13 cellular contexts compared by ENCODE assay signal in genomic region chr11:309979-310572, GRCh38. TPM values are rescaled to one million over a fixed set of nuclear protein-coding genes. Genes with fewer than 3 reads are reported as not detected.
DNase-seq lines count a peak whose midpoint lies in the region; ATAC-seq, FAIRE-seq and TF ChIP-seq lines count a peak whose summit lies in the region.
"Not testable (repeated sequence)": the region's sequence is repeated elsewhere in the genome, so short reads cannot be mapped to it uniquely, and the experiment has no call there.
"Had no signal": no experiment of that assay in that cellular context is flagged by ENCODE, and none has a peak within 500 bp of the region (broad histone marks: within the 10 kb centered on the region; RNA-seq: fewer than 3 reads in every experiment).

No MANE protein-coding gene starts in this region.

- intact Hi-C loops in CD4-positive, alpha-beta T cell (cut with DNase I, micrococcal nuclease), result loop anchor here (5.0 to 10.0 kb wide), 4 partner anchors 43 to 205 kb away; partner anchors contain the start of genes BET1L (in 1 of the 2) and RIC8A (in 1 of the 2)
- intact Hi-C loops in activated CD4-positive, alpha-beta memory T cell treated with anti-CD3 and anti-CD28 coated beads for 36 hours (cut with micrococcal nuclease), result loop anchor here (2.0 to 5.0 kb wide), 3 partner anchors 23 to 137 kb away; no protein-coding TSS in a partner anchor
- intact Hi-C loops in HepG2 (cut with micrococcal nuclease; ENCODE audit: unreplicated experiment), result loop anchor here (5.0 kb wide), 1 partner anchor 47 kb away; no protein-coding TSS in a partner anchor

- not testable (repeated sequence) for ATAC-seq in CD4-positive, alpha-beta T cell (ENCODE audit: poor library complexity)
- peak; percentile 22 for ATAC-seq in HepG2

- peak overlapping the region; percentile 96 for H3K27ac Mint-ChIP-seq in CD4-positive, alpha-beta T cell
- H3K27ac Mint-ChIP-seq in IgD-negative memory B cell (peak overlapping the region; percentile 77 to 99 (median 96)), brain (peak overlapping the region in 3 of 5 experiments; percentile 73 to 89 (median 83))
- peak overlapping the region; percentile 98 for H3K27ac Mint-ChIP-seq in activated CD4-positive, alpha-beta memory T cell treated with anti-CD3 and anti-CD28 coated beads for 36 hours

- H3K4me3 Mint-ChIP-seq in CD4-positive, alpha-beta T cell, result peak overlapping the region; percentile 93
- H3K4me3 Mint-ChIP-seq in IgD-negative memory B cell, result peak overlapping the region; percentile 90 to 97 (median 96)
- H3K4me3 Mint-ChIP-seq in activated CD4-positive, alpha-beta memory T cell treated with anti-CD3 and anti-CD28 coated beads for 36 hours, result peak overlapping the region; percentile 96
- peak overlapping the region; percentile 79 to 91 (median 82) for H3K4me3 Mint-ChIP-seq in brain

- POLR2A ChIA-PET in CD4-positive, alpha-beta T cell (lab: Charles Lee), result interaction anchor here (0.9 to 1.9 kb wide), 9 partner anchors 9 to 103 kb away, joined by 3 to 12 read pairs (median 4); partner anchors contain the start of genes BET1L, PGGHG, PSMD13 and RIC8A
- POLR2A ChIA-PET in activated CD4-positive, alpha-beta memory T cell treated with anti-CD3 and anti-CD28 coated beads for 36 hours (lab: Charles Lee), result interaction anchor here (1.3 kb wide), 1 partner anchor 45 kb away, joined by 5 read pairs; no protein-coding TSS in a partner anchor
- POLR2A ChIA-PET in HepG2 (lab: Yijun Ruan, JAX), result interaction anchor here (1.0 to 1.9 kb wide), 6 partner anchors 8 to 103 kb away, joined by 3 to 9 read pairs (median 3); partner anchors contain the start of genes BET1L and RIC8A

- H3K9me3 ChIP-seq in CD4-positive, alpha-beta T cell (ENCODE audit: control insufficient read depth, low read length); HepG2 (ENCODE audit: low read length); osteoblast (ENCODE audit: low read depth, low read length); suprapubic skin: not testable (repeated sequence)

- in situ Hi-C loops in HepG2 (cut with HindIII; ENCODE audit: extremely low pct_ligation_motif_present, low pct_unique_long_range_greater_than_20kb), result not testable (repeated sequence)

- CTCF ChIA-PET in CD4-positive, alpha-beta T cell (lab: Charles Lee), result interaction anchor here (1.5 kb wide), 2 partner anchors 45 to 59 kb away, joined by 6 to 7 read pairs; no protein-coding TSS in a partner anchor
- CTCF ChIA-PET in activated CD4-positive, alpha-beta memory T cell treated with anti-CD3 and anti-CD28 coated beads for 36 hours (lab: Charles Lee), result interaction anchor here (1.1 to 2.0 kb wide), 5 partner anchors 9 to 61 kb away, joined by 3 to 7 read pairs (median 4); no protein-coding TSS in a partner anchor
- CTCF ChIA-PET in HepG2 (lab: Yijun Ruan, JAX; ENCODE audit: low intra/inter-chr PET ratio, low total read pairs), result not testable (repeated sequence)

- not testable (repeated sequence) for TF ChIP-seq CTCF in CD4-positive, alpha-beta T cell (IDR thresholded peaks at IDR 0.05); brain (conservative IDR thresholded peaks at IDR 0.05); fibroblast of mammary gland (conservative IDR thresholded peaks at IDR 0.05; ENCODE audit: control insufficient read depth, insufficient read depth, low read depth, low read length); HepG2 (CRISPR knock-in tag; IDR thresholded peaks at IDR 0.05); osteoblast (IDR thresholded peaks at IDR 0.05; ENCODE audit: extremely low read depth, low read depth, low read length); suprapubic skin (IDR thresholded peaks at IDR 0.05)

- not testable (repeated sequence) for BruUV-seq in HepG2 (replicated peaks; lab: Mats Ljungman, UMichigan)

- not testable (repeated sequence) for H3K36me3 ChIP-seq in HepG2 (replicated peaks in 1 of 2; ENCODE audit: control insufficient read depth in 1 of 2, insufficient read depth in 2 of 2, low read length in 2 of 2); osteoblast (ENCODE audit: insufficient read depth, low read length); suprapubic skin

- not testable (repeated sequence) for TF ChIP-seq EP300 in HepG2 (IDR thresholded peaks at IDR 0.05; ENCODE audit: low read depth in 2 of 2, low read length in 2 of 2); HepG2 (CRISPR knock-in tag; IDR thresholded peaks at IDR 0.05; ENCODE audit: borderline replicate concordance); suprapubic skin (IDR thresholded peaks at IDR 0.05)

- H3K27me3 Mint-ChIP-seq in CD4-positive, alpha-beta T cell; IgD-negative memory B cell; activated CD4-positive, alpha-beta memory T cell treated with anti-CD3 and anti-CD28 coated beads for 36 hours: not testable (repeated sequence)
- peaks cover 30% of the 10 kb centered on the region for H3K27me3 Mint-ChIP-seq in brain

- H3K9me3 Mint-ChIP-seq in CD4-positive, alpha-beta T cell; IgD-negative memory B cell; activated CD4-positive, alpha-beta memory T cell treated with anti-CD3 and anti-CD28 coated beads for 36 hours; brain: not testable (repeated sequence)

- H2AFZ ChIP-seq in HepG2 (ENCODE audit: low read length); osteoblast (ENCODE audit: low read length): not testable (repeated sequence)

- H3K4me3 ChIP-seq in fibroblast of mammary gland (ENCODE audit: control insufficient read depth, low read depth, low read length), result peak overlapping the region; percentile 71
- H3K4me3 ChIP-seq in HepG2 (replicated peaks in 1 of 3; ENCODE audit: insufficient read depth in 1 of 3, low read depth in 2 of 3, low read length in 3 of 3), result peak overlapping the region in 2 of 3 experiments; percentile 43 to 69; a peak in 4 of 6 replicates
- H3K4me3 ChIP-seq in osteoblast (ENCODE audit: insufficient read depth, low read length), result peak overlapping the region; percentile 83
- H3K4me3 ChIP-seq in suprapubic skin, result peak overlapping the region; percentile 53

- peak overlapping the region; percentile 42; the same call in 1 of the 2 replicates for H3K9ac ChIP-seq in HepG2 (ENCODE audit: insufficient read depth, low read depth, low read length)

- H3K27me3 ChIP-seq in CD4-positive, alpha-beta T cell (ENCODE audit: control insufficient read depth, insufficient read depth, low read length); HepG2 (ENCODE audit: control insufficient read depth in 1 of 2, insufficient read depth in 2 of 2, low read length in 2 of 2); osteoblast (ENCODE audit: insufficient read depth, low read length); suprapubic skin: not testable (repeated sequence)

- TF ChIP-seq POLR2A in HepG2 (IDR thresholded peaks at IDR 0.05; ENCODE audit: insufficient read depth in 1 of 2, low read depth in 2 of 2, low read length in 2 of 2); suprapubic skin (IDR thresholded peaks at IDR 0.05): not testable (repeated sequence)

- peaks cover 61% of the 10 kb centered on the region for H3K4me1 Mint-ChIP-seq in CD4-positive, alpha-beta T cell (ENCODE audit: low read depth)
- H3K4me1 Mint-ChIP-seq in IgD-negative memory B cell (peaks cover 37 to 40% (median 39%) of the 10 kb centered on the region in 3 donors), brain (peaks cover 61% of the 10 kb centered on the region)
- peaks cover 40% of the 10 kb centered on the region for H3K4me1 Mint-ChIP-seq in activated CD4-positive, alpha-beta memory T cell treated with anti-CD3 and anti-CD28 coated beads for 36 hours (ENCODE audit: low read depth)

- WGBS in HepG2 (ENCODE audit: low lambda C conversion rate), result 30% methylated on average over 2 of the region's 18 CpGs
- 0% methylated on average over 2 of the region's 18 CpGs for WGBS in suprapubic skin

- peak overlapping the region; percentile 79 for H3K27ac ChIP-seq in CD4-positive, alpha-beta T cell (ENCODE audit: low read depth, low read length)
- not testable (repeated sequence) for H3K27ac ChIP-seq in HepG2 (ENCODE audit: extremely low read length, insufficient read depth, low read length)
- H3K27ac ChIP-seq in osteoblast (ENCODE audit: low read depth, low read length), result peak overlapping the region; percentile 28
- peak overlapping the region; percentile 87 for H3K27ac ChIP-seq in suprapubic skin

- H3K36me3 Mint-ChIP-seq in CD4-positive, alpha-beta T cell (ENCODE audit: low read depth), result peaks cover 48% of the 10 kb centered on the region
- not testable (repeated sequence) for H3K36me3 Mint-ChIP-seq in IgD-negative memory B cell, brain
- peaks cover 38% of the 10 kb centered on the region for H3K36me3 Mint-ChIP-seq in activated CD4-positive, alpha-beta memory T cell treated with anti-CD3 and anti-CD28 coated beads for 36 hours

- H3K79me2 ChIP-seq in HepG2 (ENCODE audit: insufficient read depth, low read length), result not testable (repeated sequence)
- H3K79me2 ChIP-seq in osteoblast (ENCODE audit: insufficient read depth, low read length), result peaks cover 19% of the 10 kb centered on the region

- H3K4me2 ChIP-seq in HepG2 (ENCODE audit: low read depth, low read length) (peak overlapping the region; percentile 83), osteoblast (ENCODE audit: insufficient read depth, low read length) (peak overlapping the region; percentile 94)

- H4K20me1 ChIP-seq in HepG2 (ENCODE audit: insufficient read depth, low read length); osteoblast (ENCODE audit: insufficient read depth, low read length): not testable (repeated sequence)

- H3K4me1 ChIP-seq in HepG2 (ENCODE audit: insufficient read depth, low read length), result peaks cover 75% of the 10 kb centered on the region
- peaks cover 31% of the 10 kb centered on the region for H3K4me1 ChIP-seq in osteoblast (ENCODE audit: insufficient read depth, low read length)
- peaks cover 59% of the 10 kb centered on the region for H3K4me1 ChIP-seq in suprapubic skin

- not testable (repeated sequence) for DNase-seq in CD4-positive, alpha-beta T cell; activated CD4-positive, alpha-beta memory T cell treated with anti-CD3 and anti-CD28 coated beads for 36 hours; fibroblast of mammary gland (ENCODE audit: low read depth); HepG2 (ENCODE audit: low spot score); suprapubic skin (ENCODE audit: low spot score in 2 of 2)
- DNase-seq in osteoblast (ENCODE audit: insufficient read length, low spot score, missing footprints), result peak; percentile 70

- FAIRE-seq in HepG2 (lab: Jason Lieb, UNC), result peak; percentile 67

- TF ChIP-seq RAD21 in HepG2 (CRISPR knock-in tag; IDR thresholded peaks at IDR 0.05), result not testable (repeated sequence)

RNA-seq across cellular contexts. Expression of gene IFITM2, which starts 2.5 kb away (rescaled TPM):
- 100 to 1,000 TPM; 364 to 383 TPM for total RNA-seq in CD4-positive, alpha-beta T cell
- 1,305 TPM for polyA plus RNA-seq in IgD-negative memory B cell
- 100 to 1,000 TPM; 525 to 561 TPM for total RNA-seq in activated CD4-positive, alpha-beta memory T cell treated with anti-CD3 and anti-CD28 coated beads for 36 hours
- polyA plus RNA-seq in brain (ENCODE audit: insufficient read depth, low read depth, low replicate concordance), result 126 TPM
- total RNA-seq in HepG2 (2016; rRNA removed; fragmentation: Illumina TruSeq; extraction: Trizol), result 10.4 and 13.8 TPM in 2 replicates
- total RNA-seq in HepG2 (2016; cell fraction: cytosol; rRNA removed; fragmentation: Illumina TruSeq; extraction: Trizol; ENCODE audit: low read depth), result 4.6 and 5.5 TPM in 2 replicates
- total RNA-seq in HepG2 (2016; cell fraction: insoluble cytoplasmic fraction; rRNA removed; fragmentation: Illumina TruSeq; extraction: Trizol), result 11.6 and 12.1 TPM in 2 replicates
- 5.2 and 7.6 TPM in 2 replicates for total RNA-seq in HepG2 (2016; cell fraction: membrane; rRNA removed; fragmentation: Illumina TruSeq; extraction: Trizol)
- 6.0 and 9.0 TPM in 2 replicates for total RNA-seq in HepG2 (2016; cell fraction: nucleus; rRNA removed; fragmentation: Illumina TruSeq; extraction: Trizol)
- polyA plus RNA-seq in HepG2 (2011; rRNA removed), result 267 and 289 TPM in 2 replicates
- 371 and 454 TPM in 2 replicates for polyA plus RNA-seq in HepG2 (2011; cell fraction: cytosol; rRNA removed)
- 88.0 and 115 TPM in 2 replicates for polyA plus RNA-seq in HepG2 (2011; cell fraction: nucleus; rRNA removed)
- 111 and 258 TPM in 2 replicates for polyA plus RNA-seq in HepG2 (2012)
- polyA plus RNA-seq in HepG2 (2016; cell fraction: cytosol; fragmentation: Illumina TruSeq; extraction: Trizol; ENCODE audit: low read depth), result 23.4 and 27.5 TPM in 2 replicates
- polyA plus RNA-seq in HepG2 (2016; cell fraction: insoluble cytoplasmic fraction; fragmentation: Illumina TruSeq; extraction: Trizol; ENCODE audit: low read depth), result 52.2 and 56.6 TPM in 2 replicates
- polyA plus RNA-seq in HepG2 (2016; cell fraction: membrane; fragmentation: Illumina TruSeq; extraction: Trizol; ENCODE audit: low read depth), result 26.5 and 30.4 TPM in 2 replicates
- polyA plus RNA-seq in HepG2 (2016; cell fraction: nucleus; fragmentation: Illumina TruSeq; extraction: Trizol; ENCODE audit: insufficient read depth, low read depth), result 46.2 and 58.7 TPM in 2 replicates
- polyA minus RNA-seq in HepG2 (2011; rRNA and poly(A)+ RNA removed; ENCODE audit: low replicate concordance), result 409 and 521 TPM in 2 replicates
- 52.0 and 52.6 TPM in 2 replicates for polyA minus RNA-seq in HepG2 (2011; cell fraction: cytosol; rRNA and poly(A)+ RNA removed)
- 21.9 and 27.4 TPM in 2 replicates for polyA minus RNA-seq in HepG2 (2011; cell fraction: nucleus; rRNA and poly(A)+ RNA removed)
- 54.5 and 105 TPM in 2 replicates for total RNA-seq in osteoblast
- 10 to 100 TPM; 25.6 to 84.1 (median 45.1) TPM for total RNA-seq in suprapubic skin
- polyA plus RNA-seq: neural cell had no signal

RNA-seq across cellular contexts. Expression of gene IFITM1, which starts 3.8 kb away (rescaled TPM):
- total RNA-seq in CD4-positive, alpha-beta T cell, result 100 to 1,000 TPM; 286 to 306 TPM
- polyA plus RNA-seq in IgD-negative memory B cell (233 TPM), brain (ENCODE audit: insufficient read depth, low read depth, low replicate concordance) (147 TPM), HepG2 (2011; rRNA removed) (11.1 and 18.7 TPM in 2 replicates)
- total RNA-seq in activated CD4-positive, alpha-beta memory T cell treated with anti-CD3 and anti-CD28 coated beads for 36 hours, result 100 to 1,000 TPM; 195 to 200 TPM
- total RNA-seq in HepG2 (2016; rRNA removed; fragmentation: Illumina TruSeq; extraction: Trizol) (0.38 TPM in 1 of 2 replicates, not detected in the other), osteoblast (48.6 and 64.4 TPM in 2 replicates), suprapubic skin (100 to 1,000 TPM in 1 of 4 donors, 10 to 100 TPM in 3; 50.7 to 128 (median 67.6) TPM)
- total RNA-seq in HepG2 (2016; cell fraction: cytosol; rRNA removed; fragmentation: Illumina TruSeq; extraction: Trizol; ENCODE audit: low read depth), result not detected in 2 replicates
- 0.24 TPM in 1 of 2 replicates, not detected in the other for total RNA-seq in HepG2 (2016; cell fraction: insoluble cytoplasmic fraction; rRNA removed; fragmentation: Illumina TruSeq; extraction: Trizol)
- total RNA-seq in HepG2 (2016; cell fraction: membrane; rRNA removed; fragmentation: Illumina TruSeq; extraction: Trizol), result 0.34 TPM in 1 of 2 replicates, not detected in the other
- total RNA-seq in HepG2 (2016; cell fraction: nucleus; rRNA removed; fragmentation: Illumina TruSeq; extraction: Trizol), result not detected in 2 replicates
- 15.6 and 17.2 TPM in 2 replicates for polyA plus RNA-seq in HepG2 (2011; cell fraction: cytosol; rRNA removed)
- polyA plus RNA-seq in HepG2 (2011; cell fraction: nucleus; rRNA removed), result 4.5 and 6.7 TPM in 2 replicates
- 5.0 and 18.1 TPM in 2 replicates for polyA plus RNA-seq in HepG2 (2012)
- polyA plus RNA-seq in HepG2 (2016; cell fraction: cytosol; fragmentation: Illumina TruSeq; extraction: Trizol; ENCODE audit: low read depth), result 0.40 and 0.62 TPM in 2 replicates
- polyA plus RNA-seq in HepG2 (2016; cell fraction: insoluble cytoplasmic fraction; fragmentation: Illumina TruSeq; extraction: Trizol; ENCODE audit: low read depth), result not detected in 2 replicates
- polyA plus RNA-seq in HepG2 (2016; cell fraction: membrane; fragmentation: Illumina TruSeq; extraction: Trizol; ENCODE audit: low read depth), result 0.41 TPM in 1 of 2 replicates, not detected in the other
- 0.85 and 1.3 TPM in 2 replicates for polyA plus RNA-seq in HepG2 (2016; cell fraction: nucleus; fragmentation: Illumina TruSeq; extraction: Trizol; ENCODE audit: insufficient read depth, low read depth)
- 15.4 and 536 TPM in 2 replicates for polyA minus RNA-seq in HepG2 (2011; rRNA and poly(A)+ RNA removed; ENCODE audit: low replicate concordance)
- 4.5 and 5.8 TPM in 2 replicates for polyA minus RNA-seq in HepG2 (2011; cell fraction: cytosol; rRNA and poly(A)+ RNA removed)
- 1.5 and 2.7 TPM in 2 replicates for polyA minus RNA-seq in HepG2 (2011; cell fraction: nucleus; rRNA and poly(A)+ RNA removed)

RNA-seq across cellular contexts. Expression of gene IFITM3, which starts 10.6 kb away (rescaled TPM):
- 10 to 100 TPM; 15.9 to 20.1 TPM for total RNA-seq in CD4-positive, alpha-beta T cell
- polyA plus RNA-seq in IgD-negative memory B cell, result 1.4 TPM
- 10 to 100 TPM; 25.6 TPM for total RNA-seq in activated CD4-positive, alpha-beta memory T cell treated with anti-CD3 and anti-CD28 coated beads for 36 hours
- polyA plus RNA-seq in brain (ENCODE audit: insufficient read depth, low read depth, low replicate concordance), result 304 TPM
- 30.0 and 52.6 TPM in 2 replicates for total RNA-seq in HepG2 (2016; rRNA removed; fragmentation: Illumina TruSeq; extraction: Trizol)
- total RNA-seq in HepG2 (2016; cell fraction: cytosol; rRNA removed; fragmentation: Illumina TruSeq; extraction: Trizol; ENCODE audit: low read depth), result 16.1 and 19.2 TPM in 2 replicates
- 27.9 and 45.1 TPM in 2 replicates for total RNA-seq in HepG2 (2016; cell fraction: insoluble cytoplasmic fraction; rRNA removed; fragmentation: Illumina TruSeq; extraction: Trizol)
- 15.2 and 16.4 TPM in 2 replicates for total RNA-seq in HepG2 (2016; cell fraction: membrane; rRNA removed; fragmentation: Illumina TruSeq; extraction: Trizol)
- 36.7 and 42.1 TPM in 2 replicates for total RNA-seq in HepG2 (2016; cell fraction: nucleus; rRNA removed; fragmentation: Illumina TruSeq; extraction: Trizol)
- polyA plus RNA-seq in HepG2 (2011; rRNA removed), result 163 and 182 TPM in 2 replicates
- 316 and 459 TPM in 2 replicates for polyA plus RNA-seq in HepG2 (2011; cell fraction: cytosol; rRNA removed)
- polyA plus RNA-seq in HepG2 (2011; cell fraction: nucleus; rRNA removed), result 94.3 and 120 TPM in 2 replicates
- 183 and 441 TPM in 2 replicates for polyA plus RNA-seq in HepG2 (2012)
- polyA plus RNA-seq in HepG2 (2016; cell fraction: cytosol; fragmentation: Illumina TruSeq; extraction: Trizol; ENCODE audit: low read depth), result 87.8 and 96.5 TPM in 2 replicates
- 109 and 136 TPM in 2 replicates for polyA plus RNA-seq in HepG2 (2016; cell fraction: insoluble cytoplasmic fraction; fragmentation: Illumina TruSeq; extraction: Trizol; ENCODE audit: low read depth)
- 64.1 and 65.9 TPM in 2 replicates for polyA plus RNA-seq in HepG2 (2016; cell fraction: membrane; fragmentation: Illumina TruSeq; extraction: Trizol; ENCODE audit: low read depth)
- 219 and 229 TPM in 2 replicates for polyA plus RNA-seq in HepG2 (2016; cell fraction: nucleus; fragmentation: Illumina TruSeq; extraction: Trizol; ENCODE audit: insufficient read depth, low read depth)
- polyA minus RNA-seq in HepG2 (2011; rRNA and poly(A)+ RNA removed; ENCODE audit: low replicate concordance), result 405 and 668 TPM in 2 replicates
- 180 and 184 TPM in 2 replicates for polyA minus RNA-seq in HepG2 (2011; cell fraction: cytosol; rRNA and poly(A)+ RNA removed)
- 31.3 and 46.7 TPM in 2 replicates for polyA minus RNA-seq in HepG2 (2011; cell fraction: nucleus; rRNA and poly(A)+ RNA removed)
- total RNA-seq in osteoblast, result 98.4 and 116 TPM in 2 replicates
- total RNA-seq in suprapubic skin, result 100 to 1,000 TPM in 2 of 4 donors, 10 to 100 TPM in 2; 69.6 to 160 (median 110) TPM
- polyA plus RNA-seq: neural cell had no signal

RNA-seq across cellular contexts. Expression of gene IFITM5, which starts 10.8 kb away (rescaled TPM):
- total RNA-seq in CD4-positive, alpha-beta T cell, result not detected
- polyA plus RNA-seq in IgD-negative memory B cell (not detected), brain (ENCODE audit: insufficient read depth, low read depth, low replicate concordance) (not detected), HepG2 (2011; rRNA removed) (not detected in 2 replicates)
- total RNA-seq in activated CD4-positive, alpha-beta memory T cell treated with anti-CD3 and anti-CD28 coated beads for 36 hours, result not detected
- total RNA-seq in HepG2 (2016; rRNA removed; fragmentation: Illumina TruSeq; extraction: Trizol) (not detected in 2 replicates), osteoblast (not detected in 2 replicates), suprapubic skin (not detected)
- total RNA-seq in HepG2 (2016; cell fraction: cytosol; rRNA removed; fragmentation: Illumina TruSeq; extraction: Trizol; ENCODE audit: low read depth), result not detected in 2 replicates
- total RNA-seq in HepG2 (2016; cell fraction: insoluble cytoplasmic fraction; rRNA removed; fragmentation: Illumina TruSeq; extraction: Trizol), result not detected in 2 replicates
- total RNA-seq in HepG2 (2016; cell fraction: membrane; rRNA removed; fragmentation: Illumina TruSeq; extraction: Trizol), result not detected in 2 replicates
- not detected in 2 replicates for total RNA-seq in HepG2 (2016; cell fraction: nucleus; rRNA removed; fragmentation: Illumina TruSeq; extraction: Trizol)
- polyA plus RNA-seq in HepG2 (2011; cell fraction: cytosol; rRNA removed), result not detected in 2 replicates
- not detected in 2 replicates for polyA plus RNA-seq in HepG2 (2011; cell fraction: nucleus; rRNA removed)
- polyA plus RNA-seq in HepG2 (2012), result not detected in 2 replicates
- polyA plus RNA-seq in HepG2 (2016; cell fraction: cytosol; fragmentation: Illumina TruSeq; extraction: Trizol; ENCODE audit: low read depth), result not detected in 2 replicates
- not detected in 2 replicates for polyA plus RNA-seq in HepG2 (2016; cell fraction: insoluble cytoplasmic fraction; fragmentation: Illumina TruSeq; extraction: Trizol; ENCODE audit: low read depth)
- not detected in 2 replicates for polyA plus RNA-seq in HepG2 (2016; cell fraction: membrane; fragmentation: Illumina TruSeq; extraction: Trizol; ENCODE audit: low read depth)
- not detected in 2 replicates for polyA plus RNA-seq in HepG2 (2016; cell fraction: nucleus; fragmentation: Illumina TruSeq; extraction: Trizol; ENCODE audit: insufficient read depth, low read depth)
- polyA minus RNA-seq in HepG2 (2011; rRNA and poly(A)+ RNA removed; ENCODE audit: low replicate concordance), result not detected in 2 replicates
- not detected in 2 replicates for polyA minus RNA-seq in HepG2 (2011; cell fraction: cytosol; rRNA and poly(A)+ RNA removed)
- polyA minus RNA-seq in HepG2 (2011; cell fraction: nucleus; rRNA and poly(A)+ RNA removed), result not detected in 2 replicates
- total RNA-seq: bronchial epithelial cell; glomerular endothelial cell; T-helper 2 cell treated with Interferon-gamma antibody and Interleukin-4, amounts not matched to agents 100 ng/mL and 5 ng/mL, for 36 hours; ureter had no signal
- polyA plus RNA-seq: neural cell had no signal

RNA-seq across cellular contexts. Expression of gene PGGHG, which starts 21.1 kb away (rescaled TPM):
- 100 to 1,000 TPM; 670 to 671 TPM for total RNA-seq in CD4-positive, alpha-beta T cell
- polyA plus RNA-seq in IgD-negative memory B cell, result 6.1 TPM
- total RNA-seq in activated CD4-positive, alpha-beta memory T cell treated with anti-CD3 and anti-CD28 coated beads for 36 hours, result 10 to 100 TPM; 74.3 to 75.0 TPM
- 1.0 TPM for polyA plus RNA-seq in brain (ENCODE audit: insufficient read depth, low read depth, low replicate concordance)
- total RNA-seq in HepG2 (2016; rRNA removed; fragmentation: Illumina TruSeq; extraction: Trizol), result 1.5 and 5.9 TPM in 2 replicates
- 0.51 and 0.79 TPM in 2 replicates for total RNA-seq in HepG2 (2016; cell fraction: cytosol; rRNA removed; fragmentation: Illumina TruSeq; extraction: Trizol; ENCODE audit: low read depth)
- 1.7 and 6.0 TPM in 2 replicates for total RNA-seq in HepG2 (2016; cell fraction: insoluble cytoplasmic fraction; rRNA removed; fragmentation: Illumina TruSeq; extraction: Trizol)
- total RNA-seq in HepG2 (2016; cell fraction: membrane; rRNA removed; fragmentation: Illumina TruSeq; extraction: Trizol), result 0.96 and 1.2 TPM in 2 replicates
- 6.6 and 7.9 TPM in 2 replicates for total RNA-seq in HepG2 (2016; cell fraction: nucleus; rRNA removed; fragmentation: Illumina TruSeq; extraction: Trizol)
- 14.8 and 17.4 TPM in 2 replicates for polyA plus RNA-seq in HepG2 (2011; rRNA removed)
- polyA plus RNA-seq in HepG2 (2011; cell fraction: cytosol; rRNA removed), result 2.8 and 4.0 TPM in 2 replicates
- polyA plus RNA-seq in HepG2 (2011; cell fraction: nucleus; rRNA removed), result 254 and 355 TPM in 2 replicates
- polyA plus RNA-seq in HepG2 (2012), result 11.4 and 16.7 TPM in 2 replicates
- polyA plus RNA-seq in HepG2 (2016; cell fraction: cytosol; fragmentation: Illumina TruSeq; extraction: Trizol; ENCODE audit: low read depth), result 0.29 and 0.37 TPM in 2 replicates
- polyA plus RNA-seq in HepG2 (2016; cell fraction: insoluble cytoplasmic fraction; fragmentation: Illumina TruSeq; extraction: Trizol; ENCODE audit: low read depth), result 1.6 and 2.4 TPM in 2 replicates
- 0.88 and 1.1 TPM in 2 replicates for polyA plus RNA-seq in HepG2 (2016; cell fraction: membrane; fragmentation: Illumina TruSeq; extraction: Trizol; ENCODE audit: low read depth)
- polyA plus RNA-seq in HepG2 (2016; cell fraction: nucleus; fragmentation: Illumina TruSeq; extraction: Trizol; ENCODE audit: insufficient read depth, low read depth), result 30.4 and 30.9 TPM in 2 replicates
- polyA minus RNA-seq in HepG2 (2011; rRNA and poly(A)+ RNA removed; ENCODE audit: low replicate concordance), result 2.9 and 7.7 TPM in 2 replicates
- 1.9 and 2.7 TPM in 2 replicates for polyA minus RNA-seq in HepG2 (2011; cell fraction: cytosol; rRNA and poly(A)+ RNA removed)
- polyA minus RNA-seq in HepG2 (2011; cell fraction: nucleus; rRNA and poly(A)+ RNA removed), result 13.7 and 13.8 TPM in 2 replicates
- 7.7 and 8.7 TPM in 2 replicates for total RNA-seq in osteoblast
- total RNA-seq in suprapubic skin, result 10 to 100 TPM in 2 of 4 donors, 1 to 10 TPM in 2; 3.5 to 22.0 (median 8.1) TPM

Comparison
In these comparisons a context has a peak if more than half of its experiments do, and no peak if none do; other contexts are left out.
1. RNA of gene IFITM1, which starts 3.8 kb away (total RNA-seq): 286 to 306 TPM in CD4-positive, alpha-beta T cell, 195 to 200 TPM in activated CD4-positive, alpha-beta memory T cell treated with anti-CD3 and anti-CD28 coated beads for 36 hours, 50.7 to 128 TPM in suprapubic skin and 48.6 to 64.4 TPM in osteoblast; 0.24 to 0.38 TPM in HepG2; every median in the first group is over 10 times any median in the second.
2. Peak in every context shown above with its lines, with median percentiles within 50 percentile points of each other: H3K27ac Mint-ChIP-seq, H3K4me3 Mint-ChIP-seq and H3K4me3 ChIP-seq.